14 cellular contexts compared by ENCODE assay signal in genomic region chr15:29952245-29952644, GRCh38.
DNase-seq lines count a peak whose midpoint lies in the region; ATAC-seq and TF ChIP-seq lines count a peak whose summit lies in the region.
"Had no signal": no experiment of that assay in that cellular context is flagged by ENCODE, and none has a peak within 500 bp of the region (broad histone marks: within the 10 kb centered on the region; RNA-seq: fewer than 3 reads in every experiment).

No MANE protein-coding gene starts in this region.

- H3K27me3 ChIP-seq in right cardiac atrium (ENCODE audit: control insufficient read depth, insufficient read depth), result no peaks in the 10 kb centered on the region
- H3K27me3 ChIP-seq: gastrocnemius medialis had no signal

- no peak for ATAC-seq in right cardiac atrium
- ATAC-seq: gastrocnemius medialis had no signal

- no peaks in the 10 kb centered on the region for H3K4me1 ChIP-seq in right cardiac atrium (ENCODE audit: control insufficient read depth, insufficient read depth, low read length)
- H3K4me1 ChIP-seq: gastrocnemius medialis had no signal

- no peaks in the 10 kb centered on the region for H3K4me1 Mint-ChIP-seq in HFFc6 (ENCODE audit: low read depth)

- no peak overlapping the region for H3K4me3 ChIP-seq in right cardiac atrium (ENCODE audit: low read length)
- H3K4me3 ChIP-seq: gastrocnemius medialis had no signal

- H3K27me3 Mint-ChIP-seq in HFFc6 (ENCODE audit: insufficient read depth), result peaks cover 3% of the 10 kb centered on the region

- no peak for TF ChIP-seq CTCF in HFFc6 (IDR thresholded peaks at IDR 0.05)

- WGBS in right cardiac atrium, result 68% methylated on average over 1 of the region's 1 CpG

- no peak overlapping the region for H3K27ac Mint-ChIP-seq in HFFc6
- H3K27ac Mint-ChIP-seq: mesothelial cell of epicardium had no signal

- H3K27ac ChIP-seq in right cardiac atrium (ENCODE audit: low read length), result no peak overlapping the region
- H3K27ac ChIP-seq: gastrocnemius medialis had no signal

- no peaks in the 10 kb centered on the region for H3K9me3 ChIP-seq in right cardiac atrium (ENCODE audit: control insufficient read depth, low read length)
- H3K9me3 ChIP-seq: gastrocnemius medialis had no signal

- DNase-seq in C1 segment of cervical spinal cord (lab: John Stamatoyannopoulos, UW), result peak in 11 of 14 donors; percentile 38 to 80 (median 62)
- peak in 2 of 3 experiments; percentile 59 to 89 for DNase-seq in NCI-H1417 (lab: John Stamatoyannopoulos, UW)
- DNase-seq in anterior cingulate cortex (lab: John Stamatoyannopoulos, UW), result peak in 39 of 58 donors; percentile 30 to 84 (median 66)
- peak; percentile 83 for DNase-seq in inferior parietal cortex (ENCODE audit: extremely low spot score)
- DNase-seq in HFFc6, result no peak
- no peak for DNase-seq in stimulated activated CD4-positive, alpha-beta T cell treated with anti-CD3 and anti-CD28 coated beads, Interleukin-4, amount 100 ng/mL, for 4 hours
- DNase-seq in right cardiac atrium, result no peak
- no peak for DNase-seq in NCI-H187 treated with DMSO at 0.1 percent for 48 hours (lab: John Stamatoyannopoulos, UW)
- DNase-seq: activated CD4-positive, alpha-beta T cell treated with anti-CD3 and anti-CD28 coated beads, Interleukin-2, amount 50 U/mL, for 4 hours; Calu3; gastrocnemius medialis; NK-92 treated with Interleukin-12 subunit alpha and Interleukin-12 subunit beta, amount 100 ng/mL, for 24 hours; small intestine had no signal

- H3K9me3 Mint-ChIP-seq in HFFc6, result no peaks in the 10 kb centered on the region
- H3K9me3 Mint-ChIP-seq: mesothelial cell of epicardium had no signal

- no peaks in the 10 kb centered on the region for H3K36me3 Mint-ChIP-seq in HFFc6 (ENCODE audit: low read depth)
- H3K36me3 Mint-ChIP-seq: mesothelial cell of epicardium had no signal

- H3K4me3 Mint-ChIP-seq in HFFc6, result no peak overlapping the region
- H3K4me3 Mint-ChIP-seq: mesothelial cell of epicardium had no signal

- intact Hi-C loops in right cardiac atrium (cut with DNase I), result no loop called here

Comparison
In these comparisons a context has a peak if more than half of its experiments do, and no peak if none do; other contexts are left out.
1. DNase-seq: peak in C1 segment of cervical spinal cord (11 of 14), NCI-H1417 (2 of 3), anterior cingulate cortex (39 of 58) and inferior parietal cortex (single experiment); none in HFFc6 (single experiment), stimulated activated CD4-positive, alpha-beta T cell treated with anti-CD3 and anti-CD28 coated beads, Interleukin-4, amount 100 ng/mL, for 4 hours (0 of 2), right cardiac atrium (0 of 3) and NCI-H187 treated with DMSO at 0.1 percent for 48 hours (single experiment).